33 cellular contexts compared by ENCODE assay signal in the genomic region with DNA sequence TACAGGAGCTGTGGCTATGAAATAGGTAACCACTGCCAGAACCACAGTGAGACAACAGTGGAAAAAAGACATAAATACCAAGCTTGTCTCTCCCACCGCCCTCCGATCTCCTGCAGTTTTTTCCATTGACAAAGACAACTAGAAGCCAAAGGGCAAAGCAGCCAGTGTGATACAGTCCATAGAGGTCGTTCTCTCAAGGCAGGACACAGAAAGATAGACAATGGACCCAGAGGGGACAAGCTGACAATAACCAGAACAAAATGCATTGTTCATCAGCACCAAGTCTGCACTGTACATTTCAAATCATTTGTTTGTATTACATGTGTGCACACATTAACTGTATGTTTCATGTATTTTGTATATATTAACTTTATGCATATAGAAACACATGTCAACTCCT.
"Had no signal": no experiment of that assay in that cellular context is flagged by ENCODE, and none has a peak within 500 bp of the region (broad histone marks: within the 10 kb centered on the region; RNA-seq: fewer than 3 reads in every experiment).

No MANE protein-coding gene starts in this region.

- H3K4me3 ChIP-seq: adrenal gland, body of pancreas, esophagus squamous epithelium, gastroesophageal sphincter had no signal

- H3K27me3 Mint-ChIP-seq: activated B cell treated with CpG ODN at 0.5 μM for 24 hours; activated CD8-positive, alpha-beta T cell treated with anti-CD3 and anti-CD28 coated beads for 36 hours; activated naive CD4-positive, alpha-beta T cell treated with anti-CD3 and anti-CD28 coated beads, Interleukin-2, amount 50 U/mL, for 24 hours; activated T-helper 17 cell treated with anti-CD3 and anti-CD28 coated beads, Interleukin-2, amount 50 U/mL, for 72 hours; T-helper 17 cell had no signal

- H3K27ac ChIP-seq: adrenal gland, body of pancreas, epithelial cell of prostate, esophagus squamous epithelium, gastroesophageal sphincter, WERI-Rb-1 had no signal

- H3K4me1 Mint-ChIP-seq: activated B cell treated with CpG ODN at 0.5 μM for 24 hours; activated naive CD4-positive, alpha-beta T cell treated with anti-CD3 and anti-CD28 coated beads, Interleukin-2, amount 50 U/mL, for 24 hours; activated T-helper 17 cell treated with anti-CD3 and anti-CD28 coated beads, Interleukin-2, amount 50 U/mL, for 72 hours; T-helper 17 cell had no signal

- H3K36me3 Mint-ChIP-seq: activated naive CD4-positive, alpha-beta T cell treated with anti-CD3 and anti-CD28 coated beads, Interleukin-2, amount 50 U/mL, for 24 hours had no signal

- H3K4me1 ChIP-seq: adrenal gland, body of pancreas, esophagus squamous epithelium, gastroesophageal sphincter had no signal

- FAIRE-seq: colon, endometrium, endothelial cell of umbilical vein had no signal

- DNase-seq: activated B cell treated with CpG ODN at 0.5 μM for 24 hours; activated CD4-positive, alpha-beta T cell treated with anti-CD3 and anti-CD28 coated beads for 48 hours; activated CD4-positive, alpha-beta T cell treated with anti-CD3 and anti-CD28 coated beads, Interleukin-2, amount 50 U/mL, for 1 hour; activated CD4-positive, alpha-beta T cell treated with anti-CD3 and anti-CD28 coated beads, Interleukin-2, amount 50 U/mL, for 48 hours; activated CD8-positive, alpha-beta memory T cell treated with anti-CD3 and anti-CD28 coated beads for 24 hours; activated CD8-positive, alpha-beta T cell treated with anti-CD3 and anti-CD28 coated beads for 36 hours; activated effector memory CD4-positive, alpha-beta T cell treated with Interleukin-2 at 50 U/mL for 16 hours; activated gamma-delta T cell treated with Interleukin-2 at 50 U/mL for 16 hours; activated naive CD4-positive, alpha-beta T cell treated with Interleukin-2 at 50 U/mL for 16 hours; activated T-cell treated with anti-CD3 and anti-CD28 coated beads, Interleukin-2, amount 50 U/mL, for 4 hours; adrenal gland; amygdala; aorta; body of pancreas; caudate nucleus; cortex of kidney; dermis blood vessel endothelial cell; effector CD8-positive, alpha-beta T cell; esophagus squamous epithelium; foreskin melanocyte; T-helper 1 cell; T-helper 17 cell; T1000; WERI-Rb-1 had no signal

- H3K27ac Mint-ChIP-seq: activated B cell treated with CpG ODN at 0.5 μM for 24 hours; activated CD8-positive, alpha-beta T cell treated with anti-CD3 and anti-CD28 coated beads for 36 hours; activated naive CD4-positive, alpha-beta T cell treated with anti-CD3 and anti-CD28 coated beads, Interleukin-2, amount 50 U/mL, for 24 hours; activated T-helper 17 cell treated with anti-CD3 and anti-CD28 coated beads, Interleukin-2, amount 50 U/mL, for 72 hours; T-helper 17 cell; T-helper 2 cell treated with Interferon-gamma antibody and Interleukin-4, amounts not matched to agents 5 μg/mL and 100 μg/mL, for 36 hours had no signal

- H3K27me3 ChIP-seq: adrenal gland, body of pancreas, esophagus squamous epithelium, gastroesophageal sphincter had no signal

- ATAC-seq: activated CD4-positive, CD25-positive, alpha-beta regulatory T cell treated with anti-CD3 and anti-CD28 coated beads, Interleukin-2, amount 50 U/mL, for 24 hours; activated CD8-positive, alpha-beta T cell treated with anti-CD3 and anti-CD28 coated beads for 36 hours; activated T-cell treated with anti-CD3 and anti-CD28 coated beads, Interleukin-2, amount 50 U/mL, for 4 hours; activated T-helper 17 cell treated with anti-CD3 and anti-CD28 coated beads, Interleukin-2, amount 50 U/mL, for 72 hours; body of pancreas; gastroesophageal sphincter; T-helper 17 cell had no signal

- H3K4me3 Mint-ChIP-seq: activated B cell treated with CpG ODN at 0.5 μM for 24 hours; activated CD8-positive, alpha-beta T cell treated with anti-CD3 and anti-CD28 coated beads for 36 hours; activated naive CD4-positive, alpha-beta T cell treated with anti-CD3 and anti-CD28 coated beads, Interleukin-2, amount 50 U/mL, for 24 hours; activated T-cell treated with anti-CD3 and anti-CD28 coated beads, Interleukin-2, amount 50 U/mL, for 4 hours; activated T-helper 17 cell treated with anti-CD3 and anti-CD28 coated beads, Interleukin-2, amount 50 U/mL, for 72 hours; T-helper 17 cell; T-helper 2 cell treated with Interferon-gamma antibody and Interleukin-4, amounts not matched to agents 5 μg/mL and 100 μg/mL, for 36 hours had no signal

- H3K36me3 ChIP-seq: adrenal gland, esophagus squamous epithelium, gastroesophageal sphincter, WERI-Rb-1 had no signal

- H3K9me3 ChIP-seq: adrenal gland, body of pancreas, esophagus squamous epithelium, gastroesophageal sphincter had no signal
